1 cellular context compared by ENCODE assay signal in the genomic region with DNA sequence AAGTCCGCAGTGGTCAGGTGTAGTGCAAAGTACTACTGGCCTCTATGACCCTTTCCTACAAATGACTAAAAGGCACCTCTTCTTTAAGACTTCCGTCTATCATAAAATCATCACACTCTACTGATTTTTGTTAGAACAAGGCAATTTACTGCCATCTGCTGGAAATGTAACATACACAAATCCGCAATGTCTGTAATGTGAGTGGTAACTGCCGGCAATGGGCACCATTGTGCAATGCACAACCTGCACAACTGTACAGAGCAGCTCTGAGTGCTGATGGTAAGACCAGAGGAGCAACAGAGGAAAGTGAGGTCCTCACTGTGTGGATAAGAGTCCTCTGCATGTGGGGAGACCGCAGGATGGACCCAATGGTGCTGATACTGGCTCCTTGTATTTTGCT.
TF ChIP-seq lines count a peak whose summit lies in the region.

No MANE protein-coding gene starts in this region.

TF ChIP-seq in GM23338, 12 proteins besides CTCF, POLR2A, EP300 and RAD21 (continued from another document):
- TF ChIP-seq, protein P1, sequence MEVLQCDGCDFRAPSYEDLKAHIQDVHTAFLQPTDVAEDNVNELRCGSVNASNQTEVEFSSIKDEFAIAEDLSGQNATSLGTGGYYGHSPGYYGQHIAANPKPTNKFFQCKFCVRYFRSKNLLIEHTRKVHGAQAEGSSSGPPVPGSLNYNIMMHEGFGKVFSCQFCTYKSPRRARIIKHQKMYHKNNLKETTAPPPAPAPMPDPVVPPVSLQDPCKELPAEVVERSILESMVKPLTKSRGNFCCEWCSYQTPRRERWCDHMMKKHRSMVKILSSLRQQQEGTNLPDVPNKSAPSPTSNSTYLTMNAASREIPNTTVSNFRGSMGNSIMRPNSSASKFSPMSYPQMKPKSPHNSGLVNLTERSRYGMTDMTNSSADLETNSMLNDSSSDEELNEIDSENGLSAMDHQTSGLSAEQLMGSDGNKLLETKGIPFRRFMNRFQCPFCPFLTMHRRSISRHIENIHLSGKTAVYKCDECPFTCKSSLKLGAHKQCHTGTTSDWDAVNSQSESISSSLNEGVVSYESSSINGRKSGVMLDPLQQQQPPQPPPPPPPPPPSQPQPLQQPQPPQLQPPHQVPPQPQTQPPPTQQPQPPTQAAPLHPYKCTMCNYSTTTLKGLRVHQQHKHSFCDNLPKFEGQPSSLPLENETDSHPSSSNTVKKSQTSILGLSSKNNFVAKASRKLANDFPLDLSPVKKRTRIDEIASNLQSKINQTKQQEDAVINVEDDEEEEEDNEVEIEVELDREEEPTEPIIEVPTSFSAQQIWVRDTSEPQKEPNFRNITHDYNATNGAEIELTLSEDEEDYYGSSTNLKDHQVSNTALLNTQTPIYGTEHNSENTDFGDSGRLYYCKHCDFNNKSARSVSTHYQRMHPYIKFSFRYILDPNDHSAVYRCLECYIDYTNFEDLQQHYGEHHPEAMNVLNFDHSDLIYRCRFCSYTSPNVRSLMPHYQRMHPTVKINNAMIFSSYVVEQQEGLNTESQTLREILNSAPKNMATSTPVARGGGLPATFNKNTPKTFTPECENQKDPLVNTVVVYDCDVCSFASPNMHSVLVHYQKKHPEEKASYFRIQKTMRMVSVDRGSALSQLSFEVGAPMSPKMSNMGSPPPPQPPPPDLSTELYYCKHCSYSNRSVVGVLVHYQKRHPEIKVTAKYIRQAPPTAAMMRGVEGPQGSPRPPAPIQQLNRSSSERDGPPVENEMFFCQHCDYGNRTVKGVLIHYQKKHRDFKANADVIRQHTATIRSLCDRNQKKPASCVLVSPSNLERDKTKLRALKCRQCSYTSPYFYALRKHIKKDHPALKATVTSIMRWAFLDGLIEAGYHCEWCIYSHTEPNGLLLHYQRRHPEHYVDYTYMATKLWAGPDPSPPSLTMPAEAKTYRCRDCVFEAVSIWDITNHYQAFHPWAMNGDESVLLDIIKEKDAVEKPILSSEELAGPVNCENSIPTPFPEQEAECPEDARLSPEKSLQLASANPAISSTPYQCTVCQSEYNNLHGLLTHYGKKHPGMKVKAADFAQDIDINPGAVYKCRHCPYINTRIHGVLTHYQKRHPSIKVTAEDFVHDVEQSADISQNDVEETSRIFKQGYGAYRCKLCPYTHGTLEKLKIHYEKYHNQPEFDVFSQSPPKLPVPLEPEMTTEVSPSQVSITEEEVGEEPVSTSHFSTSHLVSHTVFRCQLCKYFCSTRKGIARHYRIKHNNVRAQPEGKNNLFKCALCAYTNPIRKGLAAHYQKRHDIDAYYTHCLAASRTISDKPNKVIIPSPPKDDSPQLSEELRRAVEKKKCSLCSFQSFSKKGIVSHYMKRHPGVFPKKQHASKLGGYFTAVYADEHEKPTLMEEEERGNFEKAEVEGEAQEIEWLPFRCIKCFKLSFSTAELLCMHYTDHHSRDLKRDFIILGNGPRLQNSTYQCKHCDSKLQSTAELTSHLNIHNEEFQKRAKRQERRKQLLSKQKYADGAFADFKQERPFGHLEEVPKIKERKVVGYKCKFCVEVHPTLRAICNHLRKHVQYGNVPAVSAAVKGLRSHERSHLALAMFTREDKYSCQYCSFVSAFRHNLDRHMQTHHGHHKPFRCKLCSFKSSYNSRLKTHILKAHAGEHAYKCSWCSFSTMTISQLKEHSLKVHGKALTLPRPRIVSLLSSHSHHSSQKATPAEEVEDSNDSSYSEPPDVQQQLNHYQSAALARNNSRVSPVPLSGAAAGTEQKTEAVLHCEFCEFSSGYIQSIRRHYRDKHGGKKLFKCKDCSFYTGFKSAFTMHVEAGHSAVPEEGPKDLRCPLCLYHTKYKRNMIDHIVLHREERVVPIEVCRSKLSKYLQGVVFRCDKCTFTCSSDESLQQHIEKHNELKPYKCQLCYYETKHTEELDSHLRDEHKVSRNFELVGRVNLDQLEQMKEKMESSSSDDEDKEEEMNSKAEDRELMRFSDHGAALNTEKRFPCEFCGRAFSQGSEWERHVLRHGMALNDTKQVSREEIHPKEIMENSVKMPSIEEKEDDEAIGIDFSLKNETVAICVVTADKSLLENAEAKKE (CRISPR knock-in tag; IDR thresholded peaks at IDR 0.05), result no peak
- TF ChIP-seq EZH2 (IDR thresholded peaks at IDR 0.05; ENCODE audit: low read depth, unreplicated experiment) (no peak), POLR2AphosphoS5 (IDR thresholded peaks at IDR 0.05; ENCODE audit: low read depth) (no peak), CREB1 (CRISPR knock-in tag; IDR thresholded peaks at IDR 0.05; ENCODE audit: low read depth) (no peak), JUNB (IDR thresholded peaks at IDR 0.05; ENCODE audit: unreplicated experiment) (no peak)
